ENCODE assay signal across 11 cellular contexts in the genomic region with DNA sequence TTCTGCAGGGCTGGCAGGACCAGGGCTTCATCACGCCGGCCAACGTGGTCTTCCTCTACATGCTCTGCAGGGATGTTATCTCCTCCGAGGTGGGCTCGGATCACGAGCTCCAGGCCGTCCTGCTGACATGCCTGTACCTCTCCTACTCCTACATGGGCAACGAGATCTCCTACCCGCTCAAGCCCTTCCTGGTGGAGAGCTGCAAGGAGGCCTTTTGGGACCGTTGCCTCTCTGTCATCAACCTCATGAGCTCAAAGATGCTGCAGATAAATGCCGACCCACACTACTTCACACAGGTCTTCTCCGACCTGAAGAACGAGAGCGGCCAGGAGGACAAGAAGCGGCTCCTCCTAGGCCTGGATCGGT.
DNase-seq lines count a peak whose midpoint lies in the region; ATAC-seq and TF ChIP-seq lines count a peak whose summit lies in the region.
"Had no signal": no experiment of that assay in that cellular context is flagged by ENCODE, and none has a peak within 500 bp of the region (broad histone marks: within the 10 kb centered on the region; RNA-seq: fewer than 3 reads in every experiment).

No MANE protein-coding gene starts in this region.

- H3K4me3 ChIP-seq in NT2/D1 (ENCODE audit: insufficient read length, low read depth), result peak overlapping the region; percentile 52
- H3K4me3 ChIP-seq in retinal pigment epithelial cell (ENCODE audit: low read length), result peak overlapping the region; percentile 60

- H3K36me3 Mint-ChIP-seq in effector memory CD8-positive, alpha-beta T cell (ENCODE audit: insufficient read depth), result peaks cover 17% of the 10 kb centered on the region

- H3K27me3 ChIP-seq in NT2/D1 (ENCODE audit: insufficient read depth, insufficient read length), result no peaks in the 10 kb centered on the region

- no peak for TF ChIP-seq CTCF in retinal pigment epithelial cell (conservative IDR thresholded peaks at IDR 0.05; ENCODE audit: low read depth, low read length)

- H3K36me3 ChIP-seq in NT2/D1 (ENCODE audit: insufficient read depth, insufficient read length, low read length), result peaks cover 30% of the 10 kb centered on the region

- peak overlapping the region in 1 of 2 donors; percentile 77 for H3K27ac Mint-ChIP-seq in effector memory CD8-positive, alpha-beta T cell

- H3K4me1 ChIP-seq in NT2/D1 (ENCODE audit: insufficient read depth, insufficient read length), result peaks cover 19% of the 10 kb centered on the region

- H3K9me3 Mint-ChIP-seq in effector memory CD8-positive, alpha-beta T cell, result no peaks in the 10 kb centered on the region

- H3K4me1 Mint-ChIP-seq in effector memory CD8-positive, alpha-beta T cell (ENCODE audit: low read depth in 2 of 2), result peaks cover 32 to 61% of the 10 kb centered on the region in 2 donors

- DNase-seq in NCI-H82 (lab: John Stamatoyannopoulos, UW) (peak; percentile 34), NCI-H82 treated with DMSO at 0.1 percent for 48 hours (lab: John Stamatoyannopoulos, UW; ENCODE audit: unreplicated experiment) (no peak), NT2/D1 (ENCODE audit: low read depth, low spot score) (no peak), retinal pigment epithelial cell (ENCODE audit: low read depth) (no peak), SKM-1 (lab: John Stamatoyannopoulos, UW; ENCODE audit: unreplicated experiment) (no peak), NCI-H2029 (lab: John Stamatoyannopoulos, UW) (no peak)
- no peak for DNase-seq in effector memory CD8-positive, alpha-beta T cell
- DNase-seq: effector CD8-positive, alpha-beta T cell; NCI-H2107 had no signal

- peak overlapping the region; percentile 74 to 77 for H3K4me3 Mint-ChIP-seq in effector memory CD8-positive, alpha-beta T cell

- no peaks in the 10 kb centered on the region for H3K9me3 ChIP-seq in NT2/D1 (ENCODE audit: insufficient read depth, low read length)

- no peak for ATAC-seq in effector memory CD8-positive, alpha-beta T cell (replicated peaks)
- no peak for ATAC-seq in HG03039 (IDR thresholded peaks at IDR 0.05; ENCODE audit: unreplicated experiment)
- ATAC-seq: activated CD4-positive, CD25-positive, alpha-beta regulatory T cell treated with anti-CD3 and anti-CD28 coated beads, Interleukin-2, amount 50 U/mL, for 24 hours had no signal

- peak overlapping the region; percentile 58 for H3K9ac ChIP-seq in NT2/D1 (ENCODE audit: insufficient read length, low read depth)

- no peaks in the 10 kb centered on the region for H3K27me3 Mint-ChIP-seq in effector memory CD8-positive, alpha-beta T cell
